In genomic region chr13:23466144-23467002, GRCh38 we compare ENCODE assay signal across 1 cellular context.
TF ChIP-seq lines count a peak whose summit lies in the region.

No MANE protein-coding gene starts in this region.

TF ChIP-seq in HepG2, 621 proteins besides CTCF, POLR2A, EP300 and RAD21 (continued from another document):
- TF ChIP-seq ZNF318 (CRISPR knock-in tag; IDR thresholded peaks at IDR 0.05): no peak
- TF ChIP-seq, protein P1, sequence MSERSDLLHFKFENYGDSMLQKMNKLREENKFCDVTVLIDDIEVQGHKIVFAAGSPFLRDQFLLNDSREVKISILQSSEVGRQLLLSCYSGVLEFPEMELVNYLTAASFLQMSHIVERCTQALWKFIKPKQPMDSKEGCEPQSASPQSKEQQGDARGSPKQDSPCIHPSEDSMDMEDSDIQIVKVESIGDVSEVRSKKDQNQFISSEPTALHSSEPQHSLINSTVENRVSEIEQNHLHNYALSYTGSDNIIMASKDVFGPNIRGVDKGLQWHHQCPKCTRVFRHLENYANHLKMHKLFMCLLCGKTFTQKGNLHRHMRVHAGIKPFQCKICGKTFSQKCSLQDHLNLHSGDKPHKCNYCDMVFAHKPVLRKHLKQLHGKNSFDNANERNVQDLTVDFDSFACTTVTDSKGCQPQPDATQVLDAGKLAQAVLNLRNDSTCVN (CRISPR knock-in tag; IDR thresholded peaks at IDR 0.05; ENCODE audit: borderline replicate concordance): no peak
- no peak for TF ChIP-seq DPF2 (CRISPR knock-in tag; IDR thresholded peaks at IDR 0.05; ENCODE audit: borderline replicate concordance, low read depth)
- peak; percentile 71 for TF ChIP-seq ZNF564 (CRISPR knock-in tag; IDR thresholded peaks at IDR 0.05)
- no peak for TF ChIP-seq NBN (conservative IDR thresholded peaks at IDR 0.05)
- no peak for TF ChIP-seq POGZ (CRISPR knock-in tag; IDR thresholded peaks at IDR 0.05)
- TF ChIP-seq, protein P2, sequence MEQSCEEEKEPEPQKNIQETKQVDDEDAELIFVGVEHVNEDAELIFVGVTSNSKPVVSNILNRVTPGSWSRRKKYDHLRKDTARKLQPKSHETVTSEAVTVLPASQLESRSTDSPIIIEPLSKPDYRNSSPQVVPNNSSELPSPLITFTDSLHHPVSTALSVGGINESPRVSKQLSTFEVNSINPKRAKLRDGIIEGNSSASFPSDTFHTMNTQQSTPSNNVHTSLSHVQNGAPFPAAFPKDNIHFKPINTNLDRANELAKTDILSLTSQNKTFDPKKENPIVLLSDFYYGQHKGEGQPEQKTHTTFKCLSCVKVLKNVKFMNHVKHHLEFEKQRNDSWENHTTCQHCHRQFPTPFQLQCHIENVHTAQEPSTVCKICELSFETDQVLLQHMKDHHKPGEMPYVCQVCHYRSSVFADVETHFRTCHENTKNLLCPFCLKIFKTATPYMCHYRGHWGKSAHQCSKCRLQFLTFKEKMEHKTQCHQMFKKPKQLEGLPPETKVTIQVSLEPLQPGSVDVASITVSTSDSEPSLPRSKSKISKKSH (CRISPR knock-in tag; IDR thresholded peaks at IDR 0.05; ENCODE audit: borderline replicate concordance): no peak; the same call in 1 of the 2 replicates
- TF ChIP-seq MYPOP (CRISPR knock-in tag; IDR thresholded peaks at IDR 0.05): peak; percentile 57; the same call in 1 of the 2 replicates
- no peak for TF ChIP-seq CREBL2 (CRISPR knock-in tag; IDR thresholded peaks at IDR 0.05; ENCODE audit: borderline replicate concordance)
- no peak for TF ChIP-seq ELF3 (CRISPR knock-in tag; IDR thresholded peaks at IDR 0.05)
TF ChIP-seq in HepG2: peak in this region for 107.
